In the genomic region with DNA sequence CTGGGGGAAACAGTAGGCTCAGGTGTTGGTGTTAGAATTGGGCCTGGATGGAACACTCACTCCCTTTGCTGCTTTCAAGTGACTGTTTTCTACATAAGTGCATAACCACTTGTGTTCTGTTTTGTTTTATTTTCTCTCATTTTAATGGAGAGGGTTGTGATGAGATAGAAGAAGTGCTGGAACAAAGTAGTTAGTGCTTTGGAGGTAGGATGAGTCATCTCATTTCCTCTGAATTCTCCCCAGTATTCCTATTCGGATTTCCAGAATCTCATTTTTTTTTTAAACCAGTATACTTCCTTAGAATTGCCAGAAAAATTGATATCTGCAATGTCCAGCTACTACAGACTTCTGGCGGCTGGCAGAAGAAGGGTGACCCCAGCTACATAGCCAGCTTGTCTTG, we compare ENCODE assay signal across 23 cellular contexts.
"Had no signal": no experiment of that assay in that cellular context is flagged by ENCODE, and none has a peak within 500 bp of the region (broad histone marks: within the 10 kb centered on the region; RNA-seq: fewer than 3 reads in every experiment).

No MANE protein-coding gene starts in this region.

- H3K4me3 Mint-ChIP-seq: activated CD4-positive, alpha-beta memory T cell treated with anti-CD3 and anti-CD28 coated beads for 36 hours; activated naive CD8-positive, alpha-beta T cell treated with anti-CD3 and anti-CD28 coated beads for 36 hours; endodermal cell; naive thymus-derived CD4-positive, alpha-beta T cell; neural crest cell; T-helper 1 cell treated with Interleukin-12 subunit alpha and Interleukin-12 subunit beta and Interleukin-4 antibody, amounts not matched to agents 30 μg/mL and 1 μg/mL, for 36 hours had no signal

- H3K9me3 Mint-ChIP-seq: activated CD4-positive, alpha-beta memory T cell treated with anti-CD3 and anti-CD28 coated beads for 36 hours; activated naive CD8-positive, alpha-beta T cell treated with anti-CD3 and anti-CD28 coated beads for 36 hours; endodermal cell; T-helper 1 cell treated with Interleukin-12 subunit alpha and Interleukin-12 subunit beta and Interleukin-4 antibody, amounts not matched to agents 30 μg/mL and 1 μg/mL, for 36 hours had no signal

- H3K27me3 ChIP-seq: breast epithelium had no signal

- H3K4me1 ChIP-seq: breast epithelium had no signal

- DNase-seq: activated CD4-positive, alpha-beta memory T cell treated with anti-CD3 and anti-CD28 coated beads for 36 hours; activated CD4-positive, alpha-beta T cell treated with anti-CD3 and anti-CD28 coated beads for 48 hours; activated CD4-positive, CD25-positive, alpha-beta regulatory T cell; activated naive CD4-positive, alpha-beta T cell treated with Interleukin-2 at 50 U/mL for 16 hours; activated naive CD8-positive, alpha-beta T cell treated with anti-CD3 and anti-CD28 coated beads for 36 hours; activated T-cell treated with anti-CD3 and anti-CD28 coated beads, Interleukin-2, amount 50 U/mL, for 48 hours; cortex of kidney; endodermal cell; kidney; naive thymus-derived CD4-positive, alpha-beta T cell; occipital lobe; posterior cingulate gyrus; small intestine; stimulated activated CD8-positive, alpha-beta memory T cell treated with anti-CD3 and anti-CD28 coated beads, Interleukin-4, amount 100 ng/mL, for 48 hours; stimulated activated naive CD4-positive, alpha-beta T cell; T1000 had no signal

- H3K27me3 Mint-ChIP-seq: activated CD4-positive, alpha-beta memory T cell treated with anti-CD3 and anti-CD28 coated beads for 36 hours had no signal

- ATAC-seq: naive thymus-derived CD4-positive, alpha-beta T cell; sciatic nerve had no signal

- H3K36me3 ChIP-seq: breast epithelium, thoracic aorta had no signal

- H3K27ac ChIP-seq: breast epithelium, epithelial cell of prostate, thoracic aorta had no signal

- H3K27ac Mint-ChIP-seq: activated CD4-positive, alpha-beta memory T cell treated with anti-CD3 and anti-CD28 coated beads for 36 hours; activated naive CD8-positive, alpha-beta T cell treated with anti-CD3 and anti-CD28 coated beads for 36 hours; endodermal cell; naive thymus-derived CD4-positive, alpha-beta T cell; T-helper 1 cell treated with Interleukin-12 subunit alpha and Interleukin-12 subunit beta and Interleukin-4 antibody, amounts not matched to agents 30 μg/mL and 1 μg/mL, for 36 hours had no signal

- H3K4me1 Mint-ChIP-seq: activated naive CD8-positive, alpha-beta T cell treated with anti-CD3 and anti-CD28 coated beads for 36 hours; naive thymus-derived CD4-positive, alpha-beta T cell had no signal

- H3K9me3 ChIP-seq: breast epithelium, thoracic aorta had no signal

- H3K4me3 ChIP-seq: breast epithelium, lung, thoracic aorta had no signal

- H3K36me3 Mint-ChIP-seq: activated CD4-positive, alpha-beta memory T cell treated with anti-CD3 and anti-CD28 coated beads for 36 hours; activated naive CD8-positive, alpha-beta T cell treated with anti-CD3 and anti-CD28 coated beads for 36 hours had no signal
